ENCODE assay signal across 14 cellular contexts in the genomic region with DNA sequence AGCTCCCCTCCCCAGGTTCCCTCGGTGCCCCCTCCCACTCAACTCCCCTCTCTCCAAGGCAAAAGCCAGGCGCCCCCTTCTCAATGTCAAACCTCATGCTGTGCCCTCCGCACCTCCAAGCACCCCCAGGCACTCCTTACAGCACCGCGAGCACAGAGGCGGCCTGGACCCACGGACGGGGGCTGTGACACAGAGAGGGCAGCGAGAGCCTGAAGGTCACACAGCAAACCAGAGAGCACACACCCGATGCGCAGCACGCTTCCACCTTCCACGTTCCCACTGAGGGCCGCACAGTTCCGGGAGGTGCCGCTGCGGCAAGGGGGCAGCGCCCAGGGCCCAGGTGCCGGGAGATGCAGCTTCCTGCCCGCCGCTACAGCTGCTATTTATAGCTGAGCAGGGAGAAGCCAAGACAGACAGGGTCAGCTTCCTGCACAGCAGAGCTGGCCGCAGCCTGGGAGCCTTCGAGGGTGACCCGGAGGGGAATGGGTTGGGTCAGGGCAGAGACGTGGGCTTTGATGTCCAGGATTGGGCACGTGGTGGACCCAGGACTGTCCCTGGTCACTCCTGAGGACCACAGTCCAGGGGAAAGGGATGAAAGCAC. TPM values are rescaled to one million over a fixed set of nuclear protein-coding genes. Genes with fewer than 3 reads are reported as not detected.
A peak's percentile ranks its signal among the peaks of the same experiment; 100 is the strongest.
DNase-seq lines count a peak whose midpoint lies in the region; ATAC-seq and TF ChIP-seq lines count a peak whose summit lies in the region.
"Had no signal": no experiment of that assay in that cellular context is flagged by ENCODE, and none has a peak within 500 bp of the region (broad histone marks: within the 10 kb centered on the region; RNA-seq: fewer than 3 reads in every experiment).

No MANE protein-coding gene starts in this region.

- no peaks in the 10 kb centered on the region for H3K36me3 Mint-ChIP-seq in activated naive CD8-positive, alpha-beta T cell
- H3K36me3 Mint-ChIP-seq in activated naive CD8-positive, alpha-beta T cell treated with anti-CD3 and anti-CD28 coated beads for 36 hours: peaks cover 2% of the 10 kb centered on the region
- peaks cover 2% of the 10 kb centered on the region for H3K36me3 Mint-ChIP-seq in activated naive CD8-positive, alpha-beta T cell treated with anti-CD3 and anti-CD28 coated beads, Interleukin-2, amount 50 U/mL, for 24 hours (ENCODE audit: low read depth)

- H3K27ac ChIP-seq in uterus: peak overlapping the region; percentile 22 to 47
- H3K27ac ChIP-seq: VCaP had no signal

- H3K27ac Mint-ChIP-seq in activated naive CD8-positive, alpha-beta T cell: no peak overlapping the region
- no peak overlapping the region for H3K27ac Mint-ChIP-seq in activated naive CD8-positive, alpha-beta T cell treated with anti-CD3 and anti-CD28 coated beads for 36 hours
- no peak overlapping the region for H3K27ac Mint-ChIP-seq in activated naive CD8-positive, alpha-beta T cell treated with anti-CD3 and anti-CD28 coated beads, Interleukin-2, amount 50 U/mL, for 24 hours
- H3K27ac Mint-ChIP-seq: activated T-cell treated with anti-CD3 and anti-CD28 coated beads, Interleukin-2, amount 50 U/mL, for 24 hours had no signal

- intact Hi-C loops in uterus (cut with DNase I; ENCODE audit: low total_unique reads): loop anchor here (10.0 kb wide), 1 partner anchor 490 kb away; no protein-coding TSS in a partner anchor

- DNase-seq in activated naive CD8-positive, alpha-beta T cell treated with anti-CD3 and anti-CD28 coated beads for 36 hours: no peak
- no peak for DNase-seq in activated naive CD8-positive, alpha-beta T cell treated with anti-CD3 and anti-CD28 coated beads, Interleukin-2, amount 50 U/mL, for 24 hours
- DNase-seq in left lobe of liver (ENCODE audit: low spot score) (no peak), uterus (peak in 1 of 2 donors; percentile 28), foreskin melanocyte (no peak)
- DNase-seq in activated effector memory CD4-positive, alpha-beta T cell treated with anti-CD3 and anti-CD28 coated beads, Interleukin-2, amount 50 U/mL, for 16 hours: no peak
- no peak for DNase-seq in stimulated activated CD4-positive, alpha-beta T cell treated with anti-CD3 and anti-CD28 coated beads, Interleukin-2, amount 100 ng/mL, for 24 hours
- DNase-seq: activated T-cell treated with anti-CD3 and anti-CD28 coated beads, Interleukin-2, amount 50 U/mL, for 24 hours; central memory CD4-positive, alpha-beta T cell; esophagus squamous epithelium; MG63; NCI-H524 treated with DMSO at 0.1 percent for 48 hours had no signal

- H3K9me3 Mint-ChIP-seq in activated naive CD8-positive, alpha-beta T cell (ENCODE audit: low read depth): no peaks in the 10 kb centered on the region
- no peaks in the 10 kb centered on the region for H3K9me3 Mint-ChIP-seq in activated naive CD8-positive, alpha-beta T cell treated with anti-CD3 and anti-CD28 coated beads for 36 hours
- H3K9me3 Mint-ChIP-seq in activated naive CD8-positive, alpha-beta T cell treated with anti-CD3 and anti-CD28 coated beads, Interleukin-2, amount 50 U/mL, for 24 hours: no peaks in the 10 kb centered on the region
- H3K9me3 Mint-ChIP-seq: activated T-cell treated with anti-CD3 and anti-CD28 coated beads, Interleukin-2, amount 50 U/mL, for 24 hours had no signal

- no peaks in the 10 kb centered on the region for H3K9me3 ChIP-seq in uterus
- H3K9me3 ChIP-seq: esophagus squamous epithelium, MG63 had no signal

- TF ChIP-seq POLR2A in uterus (IDR thresholded peaks at IDR 0.05): no peak

- no peak overlapping the region for H3K4me3 ChIP-seq in uterus
- H3K4me3 ChIP-seq: esophagus squamous epithelium, MG63 had no signal

- H3K4me3 Mint-ChIP-seq in activated naive CD8-positive, alpha-beta T cell: peak overlapping the region; percentile 61
- H3K4me3 Mint-ChIP-seq in activated naive CD8-positive, alpha-beta T cell treated with anti-CD3 and anti-CD28 coated beads for 36 hours: no peak overlapping the region
- H3K4me3 Mint-ChIP-seq in activated naive CD8-positive, alpha-beta T cell treated with anti-CD3 and anti-CD28 coated beads, Interleukin-2, amount 50 U/mL, for 24 hours: no peak overlapping the region

- no peaks in the 10 kb centered on the region for H3K27me3 ChIP-seq in uterus
- H3K27me3 ChIP-seq: esophagus squamous epithelium, MG63 had no signal

- no peaks in the 10 kb centered on the region for H3K27me3 Mint-ChIP-seq in activated naive CD8-positive, alpha-beta T cell
- H3K27me3 Mint-ChIP-seq in activated naive CD8-positive, alpha-beta T cell treated with anti-CD3 and anti-CD28 coated beads for 36 hours: no peaks in the 10 kb centered on the region
- no peaks in the 10 kb centered on the region for H3K27me3 Mint-ChIP-seq in activated naive CD8-positive, alpha-beta T cell treated with anti-CD3 and anti-CD28 coated beads, Interleukin-2, amount 50 U/mL, for 24 hours
- H3K27me3 Mint-ChIP-seq: activated T-cell treated with anti-CD3 and anti-CD28 coated beads, Interleukin-2, amount 50 U/mL, for 24 hours had no signal

- peak; percentile 9 for ATAC-seq in activated naive CD8-positive, alpha-beta T cell treated with anti-CD3 and anti-CD28 coated beads, Interleukin-2, amount 50 U/mL, for 24 hours
- peak; percentile 14 for ATAC-seq in left lobe of liver

- peaks cover 60% of the 10 kb centered on the region for H3K4me1 Mint-ChIP-seq in activated naive CD8-positive, alpha-beta T cell (ENCODE audit: low read depth)
- H3K4me1 Mint-ChIP-seq in activated naive CD8-positive, alpha-beta T cell treated with anti-CD3 and anti-CD28 coated beads for 36 hours: peaks cover 56% of the 10 kb centered on the region
- peaks cover 63% of the 10 kb centered on the region for H3K4me1 Mint-ChIP-seq in activated naive CD8-positive, alpha-beta T cell treated with anti-CD3 and anti-CD28 coated beads, Interleukin-2, amount 50 U/mL, for 24 hours

- H3K36me3 ChIP-seq in uterus: no peaks in the 10 kb centered on the region
- H3K36me3 ChIP-seq: MG63 had no signal

- H3K4me1 ChIP-seq in uterus: peaks cover 6 to 38% of the 10 kb centered on the region in 2 donors

- no peak for TF ChIP-seq CTCF in uterus (IDR thresholded peaks at IDR 0.05)

RNA-seq across cellular contexts. Expression of a gene that starts 12.9 kb away (rescaled TPM):
- total RNA-seq in activated naive CD8-positive, alpha-beta T cell treated with anti-CD3 and anti-CD28 coated beads for 36 hours: 100 to 1,000 TPM; 106 to 112 TPM
- 58.3 TPM for total RNA-seq in left lobe of liver
- 100 to 1,000 TPM in 2 of 4 donors, 10 to 100 TPM in 2; 65.1 to 436 (median 102) TPM for total RNA-seq in uterus
